Comparison of ENCODE assay signal across 14 cellular contexts in genomic region chr10:58698777-58699356, GRCh38.
"Had no signal": no experiment of that assay in that cellular context is flagged by ENCODE, and none has a peak within 500 bp of the region (broad histone marks: within the 10 kb centered on the region; RNA-seq: fewer than 3 reads in every experiment).

No MANE protein-coding gene starts in this region.

- H3K9me3 ChIP-seq: ovary, uterus had no signal

- H3K4me1 ChIP-seq: uterus had no signal

- H3K36me3 ChIP-seq: heart left ventricle, ovary, uterus had no signal

- DNase-seq: activated CD4-positive, alpha-beta memory T cell treated with anti-CD3 and anti-CD28 coated beads, Interleukin-2, amount 10 ng/mL, durations not matched to agents 7 days and 5 days; activated CD4-positive, alpha-beta T cell treated with anti-CD3 and anti-CD28 coated beads for 1 hour; activated naive CD8-positive, alpha-beta T cell treated with anti-CD3 and anti-CD28 coated beads, Interleukin-2, amount 10 ng/mL, durations not matched to agents 7 days and 5 days; activated T-cell treated with anti-CD3 and anti-CD28 coated beads, Interleukin-2, amount 50 U/mL, for 72 hours; aorta; dorsolateral prefrontal cortex; foreskin melanocyte; heart left ventricle; islet precursor cell; mesendoderm; ovary; small intestine; T-helper 2 cell; uterus had no signal

- H3K4me3 ChIP-seq: dorsolateral prefrontal cortex, heart left ventricle, ovary, uterus had no signal

- ATAC-seq: activated T-cell treated with anti-CD3 and anti-CD28 coated beads, Interleukin-2, amount 50 U/mL, for 72 hours; heart left ventricle had no signal

- H3K27ac ChIP-seq: dorsolateral prefrontal cortex, heart left ventricle, ovary, uterus had no signal

- H3K27me3 ChIP-seq: dorsolateral prefrontal cortex, heart left ventricle, ovary, uterus had no signal
